ENCODE assay signal across 1 cellular context in genomic region chr19:591099-591958, GRCh38.
TF ChIP-seq lines count a peak whose summit lies in the region.

No MANE protein-coding gene starts in this region.

TF ChIP-seq in K562, 482 proteins besides CTCF, POLR2A, EP300 and RAD21 (continues in another document):
- TF ChIP-seq PTTG1 (tag; IDR thresholded peaks at IDR 0.05; ENCODE audit: low read depth) (no peak), FOXJ2 (tag; IDR thresholded peaks at IDR 0.05) (no peak), SETDB1 (IDR thresholded peaks at IDR 0.05; ENCODE audit: low read length) (no peak), MYNN (IDR thresholded peaks at IDR 0.05) (no peak), MYNN (CRISPR knock-in tag; IDR thresholded peaks at IDR 0.05) (0 out of 2 replicates have a peak, but pooled peaks have one; percentile 7), GATAD2A (IDR thresholded peaks at IDR 0.05) (0 out of 2 replicates have a peak, but pooled peaks have one; percentile 82), SMARCA5 (IDR thresholded peaks at IDR 0.05) (no peak), ZFP36 (IDR thresholded peaks at IDR 0.05; ENCODE audit: low read depth, low read length, partially characterized antibody) (no peak), GABPB1 (CRISPR knock-in tag; IDR thresholded peaks at IDR 0.05) (peak; percentile 58), FOXM1 (IDR thresholded peaks at IDR 0.05; ENCODE audit: low read depth) (no peak), FOXM1 (CRISPR knock-in tag; IDR thresholded peaks at IDR 0.05; ENCODE audit: low read depth) (0 out of 2 replicates have a peak, but pooled peaks have one; percentile 17), ARHGAP35 (IDR thresholded peaks at IDR 0.05; ENCODE audit: partially characterized antibody) (no peak), ZNF232 (CRISPR knock-in tag; IDR thresholded peaks at IDR 0.05) (0 out of 2 replicates have a peak, but pooled peaks have one; percentile 29), PRMT5 (CRISPR knock-in tag; IDR thresholded peaks at IDR 0.05) (peak; percentile 91), HEY1 (CRISPR knock-in tag; IDR thresholded peaks at IDR 0.05; ENCODE audit: borderline replicate concordance) (no peak), ZNF766 (CRISPR knock-in tag; conservative IDR thresholded peaks at IDR 0.05) (no peak), MLLT1 (IDR thresholded peaks at IDR 0.05) (peak in 1 of 2 experiments; percentile 32; a peak in 1 of 4 replicates), KDM2B (CRISPR knock-in tag; IDR thresholded peaks at IDR 0.05) (peak; percentile 38; the same call in 1 of the 2 replicates), AFF1 (IDR thresholded peaks at IDR 0.05; ENCODE audit: low read depth in 1 of 2, partially characterized antibody in 2 of 2) (peak in 1 of 2 experiments; percentile 83), TRIM24 (IDR thresholded peaks at IDR 0.05) (0 out of 4 replicates have a peak, but pooled peaks of 1 of the 2 experiments have one; percentile 16), SIN3B (IDR thresholded peaks at IDR 0.05; ENCODE audit: low read depth) (no peak), ZNF124 (CRISPR knock-in tag; IDR thresholded peaks at IDR 0.05) (no peak), ZNF12 (CRISPR knock-in tag; IDR thresholded peaks at IDR 0.05) (no peak), CBFB (CRISPR knock-in tag; IDR thresholded peaks at IDR 0.05) (peak; percentile 71; the same call in 1 of the 2 replicates), RB1 (IDR thresholded peaks at IDR 0.05; ENCODE audit: low read depth) (peak; percentile 97), TEAD4 (IDR thresholded peaks at IDR 0.05; ENCODE audit: low read length) (no peak), TEAD4 (CRISPR knock-in tag; IDR thresholded peaks at IDR 0.05; ENCODE audit: borderline replicate concordance) (0 out of 2 replicates have a peak, but pooled peaks have one; percentile 61), MAZ (CRISPR knock-in tag; conservative IDR thresholded peaks at IDR 0.05 in 1 of 2, IDR thresholded peaks at IDR 0.05 in 1 of 2) (peak; percentile 22 to 49; a peak in 1 of 4 replicates), FUS (optimal IDR thresholded peaks at IDR 0.05; ENCODE audit: low read depth, low read length) (no peak), USF2 (CRISPR knock-in tag; IDR thresholded peaks at IDR 0.05) (peak; percentile 15; the same call in 1 of the 2 replicates), ZNF584 (CRISPR knock-in tag; IDR thresholded peaks at IDR 0.05; ENCODE audit: low read depth) (no peak), FOXP1 (CRISPR knock-in tag; IDR thresholded peaks at IDR 0.05) (0 out of 2 replicates have a peak, but pooled peaks have one; percentile 43), RNF219 (CRISPR knock-in tag; IDR thresholded peaks at IDR 0.05) (no peak), ETV5 (CRISPR knock-in tag; IDR thresholded peaks at IDR 0.05; ENCODE audit: low read depth) (peak; percentile 49; the same call in 1 of the 2 replicates), HMGXB4 (CRISPR knock-in tag; IDR thresholded peaks at IDR 0.05) (no peak), EGR1 (conservative IDR thresholded peaks at IDR 0.05) (no peak), POLR3G (IDR thresholded peaks at IDR 0.05; ENCODE audit: extremely low read depth, insufficient read length, insufficient replicate concordance) (no peak), E2F6 (IDR thresholded peaks at IDR 0.05; ENCODE audit: borderline replicate concordance in 1 of 2, extremely low read depth in 1 of 2, insufficient read depth in 1 of 2, insufficient read length in 1 of 2, low read depth in 1 of 2, low read length in 1 of 2, poor library complexity in 1 of 2, severe bottlenecking in 1 of 2) (peak in 1 of 2 experiments; percentile 84), SIN3A (IDR thresholded peaks at IDR 0.05; ENCODE audit: borderline replicate concordance in 2 of 2, control insufficient read depth in 1 of 2, low read depth in 2 of 2, low read length in 2 of 2) (peak in 1 of 2 experiments; percentile 65; a peak in 1 of 4 replicates), PCBP1 (IDR thresholded peaks at IDR 0.05; ENCODE audit: low read depth, low read length, poor library complexity, severe bottlenecking) (peak; percentile 16), ATF6 (CRISPR knock-in tag; IDR thresholded peaks at IDR 0.05) (peak; percentile 75; the same call in 1 of the 2 replicates), HOXB6 (CRISPR knock-in tag; IDR thresholded peaks at IDR 0.05; ENCODE audit: borderline replicate concordance) (no peak), TCFL5 (CRISPR knock-in tag; conservative IDR thresholded peaks at IDR 0.05) (no peak), CBX2 (IDR thresholded peaks at IDR 0.05; ENCODE audit: insufficient read depth, low read length, poor library complexity, severe bottlenecking) (no peak), BCOR (IDR thresholded peaks at IDR 0.05) (0 out of 2 replicates have a peak, but pooled peaks have one; percentile 15), ZNF696 (CRISPR knock-in tag; conservative IDR thresholded peaks at IDR 0.05) (no peak), KDM5B (IDR thresholded peaks at IDR 0.05; ENCODE audit: insufficient replicate concordance, low read depth, low read length) (no peak), FOXJ3 (CRISPR knock-in tag; IDR thresholded peaks at IDR 0.05) (0 out of 2 replicates have a peak, but pooled peaks have one; percentile 25), LCOR (CRISPR knock-in tag; IDR thresholded peaks at IDR 0.05) (peak; percentile 67), EHMT2 (IDR thresholded peaks at IDR 0.05) (peak; percentile 97), NR2C2 (CRISPR knock-in tag; IDR thresholded peaks at IDR 0.05) (peak; percentile 67; the same call in 1 of the 2 replicates), NR2C2 (tag; IDR thresholded peaks at IDR 0.05) (no peak), SMAD4 (CRISPR knock-in tag; conservative IDR thresholded peaks at IDR 0.05) (peak; percentile 31; the same call in 1 of the 2 replicates), MAFG (tag; conservative IDR thresholded peaks at IDR 0.05) (no peak), ZNF695 (CRISPR knock-in tag; IDR thresholded peaks at IDR 0.05) (no peak), MAX (CRISPR knock-in tag; IDR thresholded peaks at IDR 0.05) (peak; percentile 66; the same call in 1 of the 2 replicates), MCM2 (IDR thresholded peaks at IDR 0.05; ENCODE audit: low read depth) (no peak), U2AF2 (optimal IDR thresholded peaks at IDR 0.05; ENCODE audit: low read depth, low read length) (no peak), HDAC1 (IDR thresholded peaks at IDR 0.05) (peak; percentile 27 to 83; a peak in 2 of 4 replicates)
